ENCODE assay signal across 21 cellular contexts in the genomic region with DNA sequence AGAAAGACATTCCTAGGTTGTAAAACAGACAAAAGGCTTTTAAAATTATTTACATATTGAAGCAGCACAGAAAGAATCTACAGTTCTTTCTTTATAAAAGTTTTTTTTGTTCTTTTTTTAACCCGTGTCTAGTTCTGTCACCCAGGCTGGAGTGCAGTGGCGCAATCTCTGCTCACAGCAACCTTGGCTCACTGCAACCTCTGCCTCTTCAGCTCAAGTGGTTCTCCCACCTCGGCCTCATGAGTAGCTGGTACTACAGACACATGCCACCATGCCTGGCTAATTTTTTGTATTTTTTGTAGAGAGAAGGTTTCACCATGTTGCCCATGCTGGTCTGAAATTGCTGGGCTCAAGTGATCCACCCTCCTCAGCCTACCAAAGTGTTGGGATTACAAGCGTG. TPM values are rescaled to one million over a fixed set of nuclear protein-coding genes. Genes with fewer than 3 reads are reported as not detected.
A peak's percentile ranks its signal among the peaks of the same experiment; 100 is the strongest.
DNase-seq lines count a peak whose midpoint lies in the region; ATAC-seq, FAIRE-seq and TF ChIP-seq lines count a peak whose summit lies in the region.
"Had no signal": no experiment of that assay in that cellular context is flagged by ENCODE, and none has a peak within 500 bp of the region (broad histone marks: within the 10 kb centered on the region; RNA-seq: fewer than 3 reads in every experiment).

No MANE protein-coding gene starts in this region.

- TF ChIP-seq CTCF in left ventricle myocardium inferior (IDR thresholded peaks at IDR 0.05; ENCODE audit: borderline replicate concordance) (no peak), heart right ventricle (IDR thresholded peaks at IDR 0.05) (no peak), lower lobe of right lung (IDR thresholded peaks at IDR 0.05) (no peak), upper lobe of right lung (IDR thresholded peaks at IDR 0.05) (no peak), kidney (IDR thresholded peaks at IDR 0.05; ENCODE audit: borderline replicate concordance, extremely low read depth, insufficient read depth) (no peak)

- no peaks in the 10 kb centered on the region for H3K36me3 ChIP-seq in left ventricle myocardium inferior
- H3K36me3 ChIP-seq in heart right ventricle = no peaks in the 10 kb centered on the region
- no peaks in the 10 kb centered on the region for H3K36me3 ChIP-seq in lower lobe of right lung
- H3K36me3 ChIP-seq in upper lobe of right lung = no peaks in the 10 kb centered on the region
- H3K36me3 ChIP-seq in kidney (ENCODE audit: control insufficient read depth in 1 of 2, insufficient read depth in 2 of 2, low read length in 2 of 2) = no peaks in the 10 kb centered on the region

- peaks cover 18% of the 10 kb centered on the region for H3K4me1 ChIP-seq in left ventricle myocardium inferior
- H3K4me1 ChIP-seq in heart right ventricle = peaks cover 0 to 16% (median 10%) of the 10 kb centered on the region in 9 donors
- H3K4me1 ChIP-seq in lower lobe of right lung = peaks cover 7% of the 10 kb centered on the region
- peaks cover 6% of the 10 kb centered on the region for H3K4me1 ChIP-seq in upper lobe of right lung
- H3K4me1 ChIP-seq in kidney (ENCODE audit: control insufficient read depth in 1 of 2, insufficient read depth in 1 of 2, low read depth in 1 of 2, low read length in 2 of 2) = peaks cover 2 to 5% of the 10 kb centered on the region in 2 donors

- DNase-seq in DMS79 (lab: John Stamatoyannopoulos, UW) = peak; percentile 1
- no peak for DNase-seq in DMS79 treated with DMSO at 0.1 percent for 48 hours (lab: John Stamatoyannopoulos, UW)
- no peak for DNase-seq in left ventricle myocardium inferior
- DNase-seq in heart right ventricle = no peak
- peak; percentile 78 for DNase-seq in lower lobe of right lung
- peak; percentile 82 for DNase-seq in upper lobe of right lung
- no peak for DNase-seq in kidney
- DNase-seq: AML-193; Caco-2; CD4-positive, alpha-beta T cell; GF-D8; GOT3; H7; HFFc6 had no signal

- H3K9ac ChIP-seq in kidney (ENCODE audit: low read length in 2 of 2) = no peak overlapping the region

- H3K4me3 ChIP-seq in left ventricle myocardium inferior (no peak overlapping the region), heart right ventricle (no peak overlapping the region), lower lobe of right lung (no peak overlapping the region), upper lobe of right lung (no peak overlapping the region), kidney (ENCODE audit: low read length in 2 of 2) (no peak overlapping the region)
- H3K4me3 ChIP-seq: A549 had no signal

- H3K27me3 ChIP-seq in left ventricle myocardium inferior (ENCODE audit: low read depth) (no peaks in the 10 kb centered on the region), heart right ventricle (no peaks in the 10 kb centered on the region), lower lobe of right lung (ENCODE audit: low read depth) (no peaks in the 10 kb centered on the region), upper lobe of right lung (no peaks in the 10 kb centered on the region)

- intact Hi-C loops in left ventricle myocardium inferior (cut with micrococcal nuclease) (no loop called here), heart right ventricle (cut with DNase I) (no loop called here), lower lobe of right lung (cut with DNase I) (no loop called here), upper lobe of right lung (cut with DNase I) (no loop called here), kidney (cut with DNase I) (no loop called here)

- H3K27ac ChIP-seq in left ventricle myocardium inferior (replicated peaks) (peak overlapping the region; percentile 32), heart right ventricle (no peak overlapping the region), lower lobe of right lung (peak overlapping the region; percentile 31), upper lobe of right lung (peak overlapping the region; percentile 11), kidney (ENCODE audit: low read depth in 2 of 2, low read length in 2 of 2) (no peak overlapping the region)
- H3K27ac ChIP-seq: 22Rv1, A549, C4-2B, HL-60 had no signal

- ATAC-seq in heart right ventricle (no peak), lower lobe of right lung (peak in 1 of 2 donors; percentile 44), upper lobe of right lung (peak; percentile 12)
- ATAC-seq: A549, HCT116 had no signal

- H3K9me3 ChIP-seq in left ventricle myocardium inferior (replicated peaks) (peaks cover 4% of the 10 kb centered on the region), heart right ventricle (peaks cover 0 to 11% (median 4%) of the 10 kb centered on the region in 11 donors), lower lobe of right lung (peaks cover 7% of the 10 kb centered on the region), upper lobe of right lung (no peaks in the 10 kb centered on the region), kidney (ENCODE audit: control insufficient read depth in 1 of 2, low read length in 2 of 2) (peaks cover 0 to 7% of the 10 kb centered on the region in 2 donors)

- WGBS in heart right ventricle, 2 donors = 60 to 63% methylated on average over 4 of the region's 4 CpGs

- FAIRE-seq in kidney (lab: Jason Lieb, UNC) = no peak
- FAIRE-seq: A549, D721Med, HTR-8/SVneo had no signal

RNA-seq across cellular contexts. Expression of a gene that starts 3.8 kb away (rescaled TPM):
- total RNA-seq in left ventricle myocardium inferior (9.8 TPM), heart right ventricle (10 to 100 TPM in 8 of 10 donors, 1 to 10 TPM in 2; 8.2 to 20.0 (median 13.4) TPM), lower lobe of right lung (21.6 TPM), upper lobe of right lung (19.5 TPM), kidney (17.5 TPM)
- polyA plus RNA-seq in heart right ventricle (1 to 10 TPM; 2.1 to 2.7 TPM), kidney (ENCODE audit: insufficient read depth, low read depth, low replicate concordance) (2.9 TPM)

Comparison
In these comparisons a context has a peak if more than half of its experiments do, and no peak if none do; other contexts are left out.
1. DNase-seq: peak in DMS79 (single experiment), lower lobe of right lung (single experiment) and upper lobe of right lung (single experiment); none in DMS79 treated with DMSO at 0.1 percent for 48 hours (single experiment), left ventricle myocardium inferior (single experiment), heart right ventricle (0 of 2) and kidney (single experiment).
2. H3K27ac ChIP-seq: peak in left ventricle myocardium inferior (single experiment), lower lobe of right lung (single experiment) and upper lobe of right lung (single experiment); none in heart right ventricle (0 of 10) and kidney (0 of 2).